ENCODE assay signal across 20 cellular contexts in genomic region chr4:65624651-65625050, GRCh38. TPM values are rescaled to one million over a fixed set of nuclear protein-coding genes. Genes with fewer than 3 reads are reported as not detected.
A peak's percentile ranks its signal among the peaks of the same experiment; 100 is the strongest.
DNase-seq lines count a peak whose midpoint lies in the region; FAIRE-seq and TF ChIP-seq lines count a peak whose summit lies in the region.
"Had no signal": no experiment of that assay in that cellular context is flagged by ENCODE, and none has a peak within 500 bp of the region (broad histone marks: within the 10 kb centered on the region; RNA-seq: fewer than 3 reads in every experiment).

No MANE protein-coding gene starts in this region.

- H3K27ac ChIP-seq in GM23248 (no peak overlapping the region), astrocyte (ENCODE audit: low read depth, low read length) (peak overlapping the region; percentile 90), prostate gland (no peak overlapping the region)
- H3K27ac ChIP-seq: A549; BLaER1 treated with 17β-estradiol and CSF1 and Interleukin-3, amounts not matched to agents 10 nM and 100 nM had no signal

- no peaks in the 10 kb centered on the region for H3K27me3 Mint-ChIP-seq in astrocyte (ENCODE audit: low read depth, unreplicated experiment)

- no peak for TF ChIP-seq POLR2A in prostate gland (IDR thresholded peaks at IDR 0.05)

- H3K79me2 ChIP-seq in GM23248 (ENCODE audit: insufficient read depth) (no peaks in the 10 kb centered on the region), astrocyte (ENCODE audit: insufficient read depth, low read length) (peaks cover 59% of the 10 kb centered on the region)

- H3K27ac Mint-ChIP-seq in astrocyte (ENCODE audit: unreplicated experiment), result peak overlapping the region; percentile 98
- H3K27ac Mint-ChIP-seq: CD8-positive, alpha-beta memory T cell; GM23338 had no signal

- no peaks in the 10 kb centered on the region for H3K27me3 ChIP-seq in GM23248 (replicated peaks; ENCODE audit: insufficient read depth)
- H3K27me3 ChIP-seq in astrocyte (ENCODE audit: insufficient read depth, low read length), result no peaks in the 10 kb centered on the region
- H3K27me3 ChIP-seq in skeletal muscle satellite cell (ENCODE audit: control insufficient read depth, insufficient read depth, low read length), result no peaks in the 10 kb centered on the region
- H3K27me3 ChIP-seq in prostate gland (replicated peaks; ENCODE audit: insufficient read depth), result no peaks in the 10 kb centered on the region
- H3K27me3 ChIP-seq: BLaER1 treated with 17β-estradiol and CSF1 and Interleukin-3, amounts not matched to agents 10 nM and 100 nM had no signal

- no peaks in the 10 kb centered on the region for H3K9me2 ChIP-seq in GM23248 (ENCODE audit: insufficient read depth)
- H3K9me2 ChIP-seq: SK-N-SH had no signal

- peaks cover 19% of the 10 kb centered on the region for H3K4me1 ChIP-seq in GM23248 (ENCODE audit: insufficient read depth)
- H3K4me1 ChIP-seq in astrocyte (ENCODE audit: insufficient read depth, low read length), result peaks cover 13% of the 10 kb centered on the region
- H3K4me1 ChIP-seq in skeletal muscle satellite cell (ENCODE audit: control insufficient read depth, insufficient read depth, low read length), result peaks cover 21% of the 10 kb centered on the region
- H3K4me1 ChIP-seq in prostate gland (replicated peaks), result no peaks in the 10 kb centered on the region
- H3K4me1 ChIP-seq: BLaER1 treated with 17β-estradiol and CSF1 and Interleukin-3, amounts not matched to agents 10 nM and 100 nM had no signal

- H3K36me3 ChIP-seq in GM23248 (ENCODE audit: low read depth), result no peaks in the 10 kb centered on the region
- no peaks in the 10 kb centered on the region for H3K36me3 ChIP-seq in astrocyte (ENCODE audit: insufficient read depth, low read length)
- H3K36me3 ChIP-seq in skeletal muscle satellite cell (ENCODE audit: insufficient read depth, low read length), result no peaks in the 10 kb centered on the region
- H3K36me3 ChIP-seq in prostate gland, result no peaks in the 10 kb centered on the region
- H3K36me3 ChIP-seq: BLaER1 treated with 17β-estradiol and CSF1 and Interleukin-3, amounts not matched to agents 10 nM and 100 nM had no signal

- H4K20me1 ChIP-seq in GM23248 (ENCODE audit: insufficient read depth) (no peaks in the 10 kb centered on the region), astrocyte (ENCODE audit: insufficient read depth, low read length) (no peaks in the 10 kb centered on the region)
- H4K20me1 ChIP-seq: BLaER1 treated with 17β-estradiol and CSF1 and Interleukin-3, amounts not matched to agents 10 nM and 100 nM had no signal

- peaks cover 8% of the 10 kb centered on the region for H3K4me1 Mint-ChIP-seq in astrocyte (ENCODE audit: low read depth, unreplicated experiment)
- H3K4me1 Mint-ChIP-seq: CD8-positive, alpha-beta memory T cell; GM23338 had no signal

- intact Hi-C loops in prostate gland (cut with DNase I), result no loop called here

- H3K9ac ChIP-seq in GM23248 (no peak overlapping the region), astrocyte (ENCODE audit: low read length) (peak overlapping the region; percentile 45), skeletal muscle satellite cell (ENCODE audit: low read depth, low read length) (peak overlapping the region; percentile 13)
- H3K9ac ChIP-seq: BLaER1 treated with 17β-estradiol and CSF1 and Interleukin-3, amounts not matched to agents 10 nM and 100 nM; SK-N-SH had no signal

- no peak overlapping the region for H2AFZ ChIP-seq in GM23248
- no peak overlapping the region for H2AFZ ChIP-seq in astrocyte (ENCODE audit: low read depth, low read length)
- H2AFZ ChIP-seq: GM23338 had no signal

- H3K4me3 ChIP-seq in GM23248 (no peak overlapping the region), astrocyte (ENCODE audit: insufficient read depth, low read depth, low read length) (no peak overlapping the region), fibroblast of the aortic adventitia (ENCODE audit: low read depth, low read length) (no peak overlapping the region), skeletal muscle satellite cell (ENCODE audit: low read length) (no peak overlapping the region), prostate gland (no peak overlapping the region)
- H3K4me3 ChIP-seq: A549; BLaER1 treated with 17β-estradiol and CSF1 and Interleukin-3, amounts not matched to agents 10 nM and 100 nM; GM23338 had no signal

- no peaks in the 10 kb centered on the region for H3K36me3 Mint-ChIP-seq in astrocyte (ENCODE audit: low read depth, unreplicated experiment)
- H3K36me3 Mint-ChIP-seq: CD8-positive, alpha-beta memory T cell had no signal

- TF ChIP-seq CTCF in astrocyte (IDR thresholded peaks at IDR 0.05; ENCODE audit: insufficient read depth, low read depth, low read length) (no peak), fibroblast of the aortic adventitia (IDR thresholded peaks at IDR 0.05; ENCODE audit: insufficient read depth, low read length) (no peak), prostate gland (IDR thresholded peaks at IDR 0.05) (no peak)

- H3K4me3 Mint-ChIP-seq in astrocyte (ENCODE audit: unreplicated experiment), result no peak overlapping the region
- H3K4me3 Mint-ChIP-seq: CD8-positive, alpha-beta memory T cell; GM23338 had no signal

- no peak for FAIRE-seq in astrocyte (lab: Jason Lieb, UNC)
- FAIRE-seq: A549, D721Med had no signal

- H3F3A ChIP-seq in GM23248 (ENCODE audit: insufficient read depth), result peaks cover 6% of the 10 kb centered on the region; the same call in 1 of the 2 replicates

- no peaks in the 10 kb centered on the region for H3K9me3 Mint-ChIP-seq in astrocyte (ENCODE audit: unreplicated experiment)
- H3K9me3 Mint-ChIP-seq: GM23338 had no signal

- H3K9me3 ChIP-seq in GM23248 (ENCODE audit: low read depth) (no peaks in the 10 kb centered on the region), astrocyte (ENCODE audit: insufficient read depth, low read depth, low read length) (no peaks in the 10 kb centered on the region), skeletal muscle satellite cell (replicated peaks; ENCODE audit: low read length) (no peaks in the 10 kb centered on the region), prostate gland (peaks cover 3% of the 10 kb centered on the region)
- H3K9me3 ChIP-seq: A549; BLaER1 treated with 17β-estradiol and CSF1 and Interleukin-3, amounts not matched to agents 10 nM and 100 nM; SK-N-SH had no signal

- in situ Hi-C loops in GM23248 (cut with MboI), result no loop called here

- DNase-seq in GM23248 (peak; percentile 5), astrocyte (ENCODE audit: low read depth) (peak; percentile 54), fibroblast of the aortic adventitia (ENCODE audit: low read depth) (peak; percentile 9), GF-D8 (lab: John Stamatoyannopoulos, UW) (no peak), prostate gland (ENCODE audit: low spot score) (no peak), NCI-H526 (lab: John Stamatoyannopoulos, UW) (no peak)
- DNase-seq: CD8-positive, alpha-beta memory T cell; DMS79; NCI-H1105; NCI-H1694; NCI-H2227 treated with DMSO at 0.1 percent for 48 hours; NCI-H524; RPMI8226; SHP77 treated with DMSO at 0.1 percent for 48 hours; SK-N-SH had no signal

- H3K4me2 ChIP-seq in GM23248 (ENCODE audit: unreplicated experiment) (peak overlapping the region; percentile 7), astrocyte (ENCODE audit: low read length) (peak overlapping the region; percentile 57), skeletal muscle satellite cell (ENCODE audit: low read length) (peak overlapping the region; percentile 43)
- H3K4me2 ChIP-seq: A549; BLaER1 treated with 17β-estradiol and CSF1 and Interleukin-3, amounts not matched to agents 10 nM and 100 nM; GM23338; SK-N-SH had no signal

RNA-seq across cellular contexts. Expression of gene EPHA5, which starts 45.6 kb away (rescaled TPM):
- total RNA-seq in GM23248 (2014; rRNA removed; shearing (Covaris generic)), result not detected in 2 replicates
- not detected in 2 replicates for polyA plus RNA-seq in GM23248 (2016; fragmentation: Nextera tagmentation; extraction: Ambion mirVana)
- total RNA-seq in astrocyte (1.2 and 1.3 TPM in 2 replicates), fibroblast of the aortic adventitia (ENCODE audit: low replicate concordance) (30.2 and 50.2 TPM in 2 replicates), prostate gland (10 to 100 TPM in 1 of 2 donors, 1 to 10 TPM in 1; 2.2 to 11.0 TPM)
- total RNA-seq in skeletal muscle satellite cell (2012; rRNA removed), result under 0.01 TPM in 1 of 2 replicates, not detected in the other
- total RNA-seq: CD8-positive, alpha-beta memory T cell had no signal
- polyA plus RNA-seq: CD8-positive, alpha-beta memory T cell; SK-N-SH had no signal

Comparison
In these comparisons a context has a peak if more than half of its experiments do, and no peak if none do; other contexts are left out.
1. DNase-seq: peak in GM23248 (single experiment), astrocyte (single experiment) and fibroblast of the aortic adventitia (single experiment); none in GF-D8 (single experiment), prostate gland (single experiment) and NCI-H526 (0 of 2).
2. H3K4me2 ChIP-seq: peak in every context shown above with its lines; median percentile 57 in astrocyte; 43 in skeletal muscle satellite cell; 7 in GM23248.